In genomic region chr19:1854542-1855039, GRCh38 we compare ENCODE assay signal across 8 cellular contexts. TPM values are rescaled to one million over a fixed set of nuclear protein-coding genes. Genes with fewer than 3 reads are reported as not detected.
DNase-seq lines count a peak whose midpoint lies in the region; ATAC-seq and TF ChIP-seq lines count a peak whose summit lies in the region.

No MANE protein-coding gene starts in this region.

- ATAC-seq in activated T-cell treated with anti-CD3 and anti-CD28 coated beads, Interleukin-2, amount 50 U/mL, for 72 hours (replicated peaks in 1 of 2): no peak
- ATAC-seq in left lung: no peak

- H3K27ac Mint-ChIP-seq in activated T-cell treated with anti-CD3 and anti-CD28 coated beads, Interleukin-2, amount 50 U/mL, for 72 hours: peak overlapping the region; percentile 65
- H3K27ac Mint-ChIP-seq in type B pancreatic cell: peak overlapping the region; percentile 36

- H3K4me3 Mint-ChIP-seq in activated T-cell treated with anti-CD3 and anti-CD28 coated beads, Interleukin-2, amount 50 U/mL, for 72 hours: peak overlapping the region; percentile 90 to 91
- peak overlapping the region; percentile 36 for H3K4me3 Mint-ChIP-seq in type B pancreatic cell

- intact Hi-C loops in ascending aorta (cut with DNase I): no loop called here
- intact Hi-C loops in left lung (cut with DNase I): no loop called here

- H3K4me1 ChIP-seq in ascending aorta (peaks cover 6 to 22% of the 10 kb centered on the region in 2 donors), left lung (peaks cover 34 to 82% of the 10 kb centered on the region in 2 donors)

- TF ChIP-seq CTCF in ascending aorta (IDR thresholded peaks at IDR 0.05) (no peak), left lung (IDR thresholded peaks at IDR 0.05) (no peak), type B pancreatic cell (conservative IDR thresholded peaks at IDR 0.05) (no peak)

- H3K4me1 Mint-ChIP-seq in activated T-cell treated with anti-CD3 and anti-CD28 coated beads, Interleukin-2, amount 50 U/mL, for 72 hours (ENCODE audit: low read depth): peaks cover 63% of the 10 kb centered on the region
- peaks cover 11% of the 10 kb centered on the region for H3K4me1 Mint-ChIP-seq in type B pancreatic cell (ENCODE audit: unreplicated experiment)

- H3K36me3 Mint-ChIP-seq in activated T-cell treated with anti-CD3 and anti-CD28 coated beads, Interleukin-2, amount 50 U/mL, for 72 hours (ENCODE audit: insufficient read depth in 2 of 2): no peaks in the 10 kb centered on the region
- H3K36me3 Mint-ChIP-seq in type B pancreatic cell: no peaks in the 10 kb centered on the region

- H3K27ac ChIP-seq in ascending aorta: peak overlapping the region; percentile 23
- H3K27ac ChIP-seq in left lung: peak overlapping the region; percentile 81 to 97

- no peaks in the 10 kb centered on the region for H3K9me3 Mint-ChIP-seq in activated T-cell treated with anti-CD3 and anti-CD28 coated beads, Interleukin-2, amount 50 U/mL, for 72 hours
- no peaks in the 10 kb centered on the region for H3K9me3 Mint-ChIP-seq in type B pancreatic cell

- no peaks in the 10 kb centered on the region for H3K27me3 Mint-ChIP-seq in activated T-cell treated with anti-CD3 and anti-CD28 coated beads, Interleukin-2, amount 50 U/mL, for 72 hours (ENCODE audit: low read depth)
- H3K27me3 Mint-ChIP-seq in type B pancreatic cell: no peaks in the 10 kb centered on the region

- H3K9me3 ChIP-seq in ascending aorta (no peaks in the 10 kb centered on the region), left lung (no peaks in the 10 kb centered on the region)

- no peak for DNase-seq in activated T-cell treated with anti-CD3 and anti-CD28 coated beads, Interleukin-2, amount 50 U/mL, for 72 hours
- no peak for DNase-seq in activated T-cell treated with anti-CD3 and anti-CD28 coated beads, Interleukin-2, amount 50 U/mL, for 48 hours
- DNase-seq in ascending aorta (ENCODE audit: low spot score in 2 of 2) (no peak), left lung (peak in 1 of 2 donors; percentile 85), type B pancreatic cell (ENCODE audit: extremely low spot score, unreplicated experiment) (no peak), SW 1271 (lab: John Stamatoyannopoulos, UW) (no peak), NCI-H2107 (lab: John Stamatoyannopoulos, UW) (no peak), GM19240 (ENCODE audit: insufficient read length, low spot score) (no peak)

- H3K36me3 ChIP-seq in ascending aorta (peaks cover 0 to 5% of the 10 kb centered on the region in 2 donors), left lung (peaks cover 0 to 7% of the 10 kb centered on the region in 2 donors)

- no peaks in the 10 kb centered on the region for H3K27me3 ChIP-seq in ascending aorta
- no peaks in the 10 kb centered on the region for H3K27me3 ChIP-seq in left lung

- H3K4me3 ChIP-seq in ascending aorta (peak overlapping the region in 1 of 2 donors; percentile 4), left lung (peak overlapping the region in 1 of 2 donors; percentile 51)

RNA-seq across cellular contexts. Expression of gene REXO1, which starts 6.3 kb away (rescaled TPM):
- total RNA-seq in activated T-cell treated with anti-CD3 and anti-CD28 coated beads, Interleukin-2, amount 50 U/mL, for 72 hours: 10 to 100 TPM; 41.4 to 46.5 TPM
- total RNA-seq in ascending aorta (45.1 TPM), left lung (10 to 100 TPM; 20.3 to 30.8 TPM), type B pancreatic cell (ENCODE audit: low replicate concordance) (36.4 and 37.9 TPM in 2 replicates)

RNA-seq across cellular contexts. Expression of gene KLF16, which starts 8.8 kb away (rescaled TPM):
- total RNA-seq in activated T-cell treated with anti-CD3 and anti-CD28 coated beads, Interleukin-2, amount 50 U/mL, for 72 hours: 10 to 100 TPM; 26.4 to 27.5 TPM
- total RNA-seq in ascending aorta (15.2 TPM), left lung (10 to 100 TPM; 18.5 to 28.8 TPM), type B pancreatic cell (ENCODE audit: low replicate concordance) (17.9 and 18.1 TPM in 2 replicates)

RNA-seq across cellular contexts. Expression of gene ABHD17A, which starts 30.7 kb away (rescaled TPM):
- 10 to 100 TPM; 84.2 to 92.1 TPM for total RNA-seq in activated T-cell treated with anti-CD3 and anti-CD28 coated beads, Interleukin-2, amount 50 U/mL, for 72 hours
- total RNA-seq in ascending aorta (278 TPM), left lung (10 to 100 TPM; 70.2 to 72.7 TPM), type B pancreatic cell (ENCODE audit: low replicate concordance) (60.4 and 62.0 TPM in 2 replicates)

RNA-seq across cellular contexts. Expression of gene ATP8B3, which starts 42.5 kb away (rescaled TPM):
- 10 to 100 TPM; 12.1 to 12.8 TPM for total RNA-seq in activated T-cell treated with anti-CD3 and anti-CD28 coated beads, Interleukin-2, amount 50 U/mL, for 72 hours
- total RNA-seq in ascending aorta: 0.11 TPM
- 1 to 10 TPM; 1.9 to 2.5 TPM for total RNA-seq in left lung
- total RNA-seq in type B pancreatic cell (ENCODE audit: low replicate concordance): 0.48 and 1.5 TPM in 2 replicates

RNA-seq across cellular contexts. Expression of gene ADAT3, which starts 50.6 kb away (rescaled TPM):
- 1 to 10 TPM; 4.2 to 4.5 TPM for total RNA-seq in activated T-cell treated with anti-CD3 and anti-CD28 coated beads, Interleukin-2, amount 50 U/mL, for 72 hours
- total RNA-seq in ascending aorta (18.4 TPM), left lung (1 to 10 TPM; 7.2 to 9.4 TPM), type B pancreatic cell (ENCODE audit: low replicate concordance) (12.1 and 13.9 TPM in 2 replicates)
